In genomic region chr18:78364123-78364522, GRCh38 we compare ENCODE assay signal across 24 cellular contexts.
"Had no signal": no experiment of that assay in that cellular context is flagged by ENCODE, and none has a peak within 500 bp of the region (broad histone marks: within the 10 kb centered on the region; RNA-seq: fewer than 3 reads in every experiment).

No MANE protein-coding gene starts in this region.

- H3K27ac ChIP-seq: stomach, suprapubic skin, testis, thoracic aorta, thyroid gland, tibial artery, tibial nerve, transverse colon, upper lobe of left lung, upper lobe of right lung, uterus, vagina had no signal

- H3K4me3 ChIP-seq: stomach, suprapubic skin, testis, thoracic aorta, thyroid gland, tibial artery, tibial nerve, transverse colon, upper lobe of left lung, upper lobe of right lung, uterus, vagina had no signal

- H3K9me3 ChIP-seq: testis, thoracic aorta, thyroid gland, transverse colon, upper lobe of left lung, upper lobe of right lung, uterus, vagina had no signal

- DNase-seq: stimulated activated CD4-positive, alpha-beta T cell treated with anti-CD3 and anti-CD28 coated beads, Interleukin-2, amount 100 ng/mL, for 48 hours; stimulated activated CD4-positive, alpha-beta T cell treated with anti-CD3 and anti-CD28 coated beads, Interleukin-4, amount 100 ng/mL, for 1 hour; stimulated activated CD4-positive, alpha-beta T cell treated with anti-CD3 and anti-CD28 coated beads, Interleukin-4, amount 100 ng/mL, for 24 hours; stimulated activated CD4-positive, alpha-beta T cell treated with anti-CD3 and anti-CD28 coated beads, Interleukin-4, amount 100 ng/mL, for 4 hours; stimulated activated CD8-positive, alpha-beta memory T cell treated with anti-CD3 and anti-CD28 coated beads, Interleukin-4, amount 100 ng/mL, for 48 hours; stimulated activated naive B cell treated with anti-CD40 and anti-IgM and Interleukin-4, amounts not matched to agents 10 μg/mL and 1 μg/mL and 100 μg/mL, for 72 hours; stimulated activated naive CD4-positive, alpha-beta T cell; stimulated activated naive CD4-positive, alpha-beta T cell treated with Interleukin-2 at 50 U/mL for 16 hours; stimulated activated naive CD8-positive, alpha-beta T cell treated with anti-CD3 and anti-CD28 coated beads, Interleukin-15, amount 100 ng/mL, for 72 hours; stimulated activated naive CD8-positive, alpha-beta T cell treated with anti-CD3 and anti-CD28 coated beads, Interleukin-15, Interleukin-2, amounts not matched to agents 100 U/mL and 50 U/mL, for 24 hours; stomach; substantia nigra; testis; thyroid gland; tibial artery; transverse colon; trophoblast cell; upper lobe of right lung; uterus had no signal

- H3K27me3 ChIP-seq: stomach, suprapubic skin, testis, thyroid gland, tibial artery, tibial nerve, transverse colon, upper lobe of left lung, upper lobe of right lung, uterus, vagina had no signal

- H3K36me3 ChIP-seq: stomach, suprapubic skin, thoracic aorta, thyroid gland, tibial artery, tibial nerve, transverse colon, upper lobe of left lung, upper lobe of right lung, uterus, vagina had no signal
